8 cellular contexts compared by ENCODE assay signal in the genomic region with DNA sequence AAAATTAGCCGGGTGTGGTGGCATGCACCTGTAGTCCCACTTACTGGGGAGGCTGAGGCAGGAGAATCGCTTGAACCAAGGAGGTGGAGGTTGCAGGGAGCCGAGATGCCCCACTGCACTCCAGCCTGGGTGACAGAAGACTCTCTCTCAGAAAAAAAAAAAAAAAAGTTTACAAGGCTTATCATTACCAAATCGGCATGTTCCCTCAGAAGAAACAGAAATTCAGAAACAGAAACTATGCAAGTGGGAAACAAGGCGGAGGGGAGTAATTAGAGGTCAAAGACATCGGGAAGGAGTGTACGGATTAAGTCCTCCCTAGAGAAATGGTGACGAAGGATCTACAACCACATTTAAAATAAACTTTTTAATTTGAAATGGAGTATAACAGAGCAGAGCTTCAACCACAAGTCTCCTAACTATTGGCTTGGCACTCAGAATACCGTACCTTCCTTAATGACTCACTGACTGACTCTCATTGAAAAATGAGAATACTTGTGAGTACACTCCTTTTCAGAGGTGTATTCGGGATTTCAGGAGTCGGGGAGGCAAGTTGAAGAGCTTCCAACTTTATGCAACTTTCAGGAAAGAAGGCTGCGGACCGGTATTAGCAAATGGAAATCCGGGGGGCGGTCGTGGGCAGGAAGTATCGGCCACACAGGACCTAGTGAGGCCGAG.
A peak's percentile ranks its signal among the peaks of the same experiment; 100 is the strongest.
DNase-seq lines count a peak whose midpoint lies in the region; ATAC-seq and TF ChIP-seq lines count a peak whose summit lies in the region.

No MANE protein-coding gene starts in this region.

- H3K4me3 ChIP-seq in WI38 (ENCODE audit: low read depth, low read length), result peak overlapping the region; percentile 86
- H3K4me3 ChIP-seq in fibroblast of pulmonary artery (replicated peaks; ENCODE audit: low read depth, low read length), result peak overlapping the region; percentile 91

- no peak for TF ChIP-seq CTCF in WI38 (IDR thresholded peaks at IDR 0.05; ENCODE audit: low read depth, low read length)
- no peak for TF ChIP-seq CTCF in fibroblast of pulmonary artery (IDR thresholded peaks at IDR 0.05; ENCODE audit: low read length, missing control alignments)

- peak; percentile 16 for ATAC-seq in HG03196 (IDR thresholded peaks at IDR 0.05; ENCODE audit: unreplicated experiment)
- no peak for ATAC-seq in GM21717 (IDR thresholded peaks at IDR 0.05; ENCODE audit: unreplicated experiment)
- ATAC-seq in GM21390 (IDR thresholded peaks at IDR 0.05; ENCODE audit: unreplicated experiment), result no peak

- DNase-seq in NCI-H1105 (lab: John Stamatoyannopoulos, UW) (peak; percentile 4), NCI-H1105 treated with DMSO at 0.1 percent for 48 hours (lab: John Stamatoyannopoulos, UW) (no peak), fibroblast of pulmonary artery (ENCODE audit: low read depth) (peak; percentile 62), non-pigmented ciliary epithelial cell (ENCODE audit: low read depth) (peak; percentile 32)
